In the genomic region with DNA sequence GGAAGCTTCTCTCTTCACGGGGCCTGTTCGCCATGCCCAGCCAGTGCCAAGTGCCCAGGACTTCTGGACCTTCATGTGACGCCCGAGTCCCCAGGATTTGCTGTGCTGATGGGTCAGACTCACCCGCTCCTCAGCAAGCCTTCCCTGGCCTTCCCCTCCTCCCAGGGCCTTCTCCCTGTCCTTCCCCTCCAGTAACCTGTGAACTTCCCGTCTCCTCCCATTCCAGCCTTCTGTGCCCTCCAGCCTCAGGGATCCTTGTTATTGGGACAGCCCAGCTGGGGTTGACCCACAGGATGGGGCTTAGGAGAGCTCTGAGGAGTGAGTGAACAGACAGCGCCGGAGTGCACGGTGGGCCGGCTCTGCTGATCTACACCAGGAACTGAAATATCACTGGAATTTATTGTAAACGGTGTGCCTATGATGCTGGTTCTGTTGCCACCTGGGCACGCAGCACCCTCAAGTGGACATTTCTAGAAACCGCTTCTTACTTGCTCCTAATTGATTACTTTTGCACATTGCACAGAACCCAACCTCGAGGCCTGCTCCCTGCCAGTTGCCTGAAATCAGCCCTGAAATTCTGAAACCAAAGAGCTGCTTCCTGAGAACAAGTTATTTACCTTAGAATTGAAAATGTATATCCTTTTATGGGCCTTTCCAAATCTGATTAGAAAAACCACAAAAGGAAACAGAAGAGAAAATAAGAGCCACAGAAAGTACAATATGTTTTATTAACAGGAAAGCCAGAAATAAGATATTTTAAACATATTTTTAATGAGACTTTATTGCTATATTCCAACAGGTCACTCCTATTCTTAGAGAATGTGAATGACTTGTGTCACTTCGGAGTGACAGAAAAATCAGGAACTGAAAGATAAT, we compare ENCODE assay signal across 8 cellular contexts. TPM values are rescaled to one million over a fixed set of nuclear protein-coding genes. Genes with fewer than 3 reads are reported as not detected.
DNase-seq lines count a peak whose midpoint lies in the region; TF ChIP-seq lines count a peak whose summit lies in the region.

No MANE protein-coding gene starts in this region.

- intact Hi-C loops in activated CD4-positive, alpha-beta T cell treated with anti-CD3 and anti-CD28 coated beads, Interleukin-2, amount 10 ng/mL, durations not matched to agents 24 days and 14 days (cut with micrococcal nuclease), result loop anchor here (1.0 kb wide), 2 partner anchors 8 to 13 kb away; no protein-coding TSS in a partner anchor
- intact Hi-C loops in posterior vena cava (cut with DNase I), result no loop called here

- no peaks in the 10 kb centered on the region for H3K9me3 Mint-ChIP-seq in activated CD4-positive, alpha-beta T cell treated with anti-CD3 and anti-CD28 coated beads, Interleukin-2, amount 10 ng/mL, durations not matched to agents 24 days and 14 days

- peak; percentile 30 for DNase-seq in SIG-M5 treated with dmso at 0.1 percent for 504 hours (lab: John Stamatoyannopoulos, UW; ENCODE audit: unreplicated experiment)
- no peak for DNase-seq in SIG-M5 (lab: John Stamatoyannopoulos, UW)
- peak; percentile 41 for DNase-seq in NCI-H2029 treated with DMSO at 0.1 percent for 48 hours (lab: John Stamatoyannopoulos, UW)
- DNase-seq in activated CD4-positive, alpha-beta T cell treated with anti-CD3 and anti-CD28 coated beads, Interleukin-2, amount 10 ng/mL, durations not matched to agents 24 days and 14 days, result peak; percentile 83
- DNase-seq in epithelial cell of proximal tubule (ENCODE audit: low read depth), result no peak
- DNase-seq in posterior vena cava (ENCODE audit: low spot score), result peak; percentile 75
- no peak for DNase-seq in activated CD4-positive, CD25-positive, alpha-beta regulatory T cell (lab: John Stamatoyannopoulos, UW)
- no peak for DNase-seq in dedifferentiated amniotic fluid mesenchymal stem cell (ENCODE audit: extremely low spot score)

- peaks cover 32% of the 10 kb centered on the region for H3K4me1 Mint-ChIP-seq in activated CD4-positive, alpha-beta T cell treated with anti-CD3 and anti-CD28 coated beads, Interleukin-2, amount 10 ng/mL, durations not matched to agents 24 days and 14 days

- no peak overlapping the region for H3K4me3 ChIP-seq in epithelial cell of proximal tubule (ENCODE audit: low read depth, low read length)

- H3K36me3 Mint-ChIP-seq in activated CD4-positive, alpha-beta T cell treated with anti-CD3 and anti-CD28 coated beads, Interleukin-2, amount 10 ng/mL, durations not matched to agents 24 days and 14 days (ENCODE audit: low read depth), result no peaks in the 10 kb centered on the region

- H3K4me3 Mint-ChIP-seq in activated CD4-positive, alpha-beta T cell treated with anti-CD3 and anti-CD28 coated beads, Interleukin-2, amount 10 ng/mL, durations not matched to agents 24 days and 14 days, result peak overlapping the region; percentile 68

- TF ChIP-seq CTCF in epithelial cell of proximal tubule (conservative IDR thresholded peaks at IDR 0.05; ENCODE audit: low read depth, low read length), result peak; percentile 76

- H3K27ac Mint-ChIP-seq in activated CD4-positive, alpha-beta T cell treated with anti-CD3 and anti-CD28 coated beads, Interleukin-2, amount 10 ng/mL, durations not matched to agents 24 days and 14 days, result peak overlapping the region; percentile 92

- no peaks in the 10 kb centered on the region for H3K27me3 Mint-ChIP-seq in activated CD4-positive, alpha-beta T cell treated with anti-CD3 and anti-CD28 coated beads, Interleukin-2, amount 10 ng/mL, durations not matched to agents 24 days and 14 days

RNA-seq across cellular contexts. Expression of gene SPAAR, which starts 1.6 kb away (rescaled TPM):
- total RNA-seq in activated CD4-positive, alpha-beta T cell treated with anti-CD3 and anti-CD28 coated beads, Interleukin-2, amount 10 ng/mL, durations not matched to agents 24 days and 14 days, result not detected in 2 replicates
- 0.29 TPM in 1 of 2 replicates, not detected in the other for total RNA-seq in epithelial cell of proximal tubule
- 1 to 10 TPM; 2.5 to 4.0 TPM for total RNA-seq in posterior vena cava

RNA-seq across cellular contexts. Expression of gene HRCT1, which starts 4.8 kb away (rescaled TPM):
- not detected in 2 replicates for total RNA-seq in activated CD4-positive, alpha-beta T cell treated with anti-CD3 and anti-CD28 coated beads, Interleukin-2, amount 10 ng/mL, durations not matched to agents 24 days and 14 days
- total RNA-seq in epithelial cell of proximal tubule, result 0.58 TPM in 1 of 2 replicates, not detected in the other
- 10 to 100 TPM in 1 of 2 donors, 1 to 10 TPM in 1; 4.8 to 20.1 TPM for total RNA-seq in posterior vena cava

RNA-seq across cellular contexts. Expression of gene OR13J1, which starts 40.6 kb away (rescaled TPM):
- total RNA-seq in activated CD4-positive, alpha-beta T cell treated with anti-CD3 and anti-CD28 coated beads, Interleukin-2, amount 10 ng/mL, durations not matched to agents 24 days and 14 days, result not detected in 2 replicates
- total RNA-seq in epithelial cell of proximal tubule (not detected in 2 replicates), posterior vena cava (not detected)

RNA-seq across cellular contexts. Expression of gene OR2S2, which starts 47.1 kb away (rescaled TPM):
- total RNA-seq in activated CD4-positive, alpha-beta T cell treated with anti-CD3 and anti-CD28 coated beads, Interleukin-2, amount 10 ng/mL, durations not matched to agents 24 days and 14 days, result not detected in 2 replicates
- not detected in 2 replicates for total RNA-seq in epithelial cell of proximal tubule
- not detected for total RNA-seq in posterior vena cava

Comparison
In these comparisons a context has a peak if more than half of its experiments do, and no peak if none do; other contexts are left out.
1. DNase-seq: peak in SIG-M5 treated with dmso at 0.1 percent for 504 hours (single experiment), NCI-H2029 treated with DMSO at 0.1 percent for 48 hours (single experiment), activated CD4-positive, alpha-beta T cell treated with anti-CD3 and anti-CD28 coated beads, Interleukin-2, amount 10 ng/mL, durations not matched to agents 24 days and 14 days (single experiment) and posterior vena cava (single experiment); none in SIG-M5 (single experiment), epithelial cell of proximal tubule (single experiment), activated CD4-positive, CD25-positive, alpha-beta regulatory T cell (0 of 4) and dedifferentiated amniotic fluid mesenchymal stem cell (single experiment).